ENCODE assay signal across 18 cellular contexts in the genomic region with DNA sequence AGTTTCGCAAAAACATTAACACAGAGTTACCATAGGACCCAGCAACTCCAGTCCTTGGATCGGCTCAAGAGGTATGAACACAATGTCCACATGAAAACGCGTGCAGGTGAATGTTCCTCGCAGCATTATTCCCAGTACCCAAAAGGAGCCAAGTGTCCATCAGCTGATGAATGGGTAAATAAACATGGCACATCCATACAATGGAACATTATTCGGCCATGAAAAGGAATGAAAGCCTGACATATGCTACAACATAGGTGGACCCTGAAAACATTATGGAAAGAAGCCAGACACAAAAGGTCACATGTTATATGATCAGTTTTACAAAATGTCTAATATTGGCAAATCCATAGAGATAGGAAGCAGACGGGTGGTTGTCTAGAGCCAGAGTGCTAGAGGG. TPM values are rescaled to one million over a fixed set of nuclear protein-coding genes. Genes with fewer than 3 reads are reported as not detected.
DNase-seq lines count a peak whose midpoint lies in the region; ATAC-seq, FAIRE-seq and TF ChIP-seq lines count a peak whose summit lies in the region.
"Had no signal": no experiment of that assay in that cellular context is flagged by ENCODE, and none has a peak within 500 bp of the region (broad histone marks: within the 10 kb centered on the region; RNA-seq: fewer than 3 reads in every experiment).

No MANE protein-coding gene starts in this region.

- H3K9me3 ChIP-seq in HepG2 (ENCODE audit: low read length), result no peaks in the 10 kb centered on the region
- no peaks in the 10 kb centered on the region for H3K9me3 ChIP-seq in right lobe of liver
- no peaks in the 10 kb centered on the region for H3K9me3 ChIP-seq in Panc1 (ENCODE audit: control insufficient read depth, insufficient read depth, low read depth, low read length)

- no peak overlapping the region for H3K27ac ChIP-seq in HepG2 (ENCODE audit: extremely low read length, insufficient read depth, low read length)
- H3K27ac ChIP-seq in right lobe of liver, result no peak overlapping the region
- H3K27ac ChIP-seq in Panc1 (ENCODE audit: low read length), result no peak overlapping the region

- peaks cover 9 to 38% of the 10 kb centered on the region in 2 experiments; a peak in 4 of 5 replicates for H3K36me3 ChIP-seq in HepG2 (replicated peaks in 1 of 2; ENCODE audit: control insufficient read depth in 1 of 2, insufficient read depth in 2 of 2, low read length in 2 of 2)
- peaks cover 0 to 17% (median 2%) of the 10 kb centered on the region in 4 donors for H3K36me3 ChIP-seq in right lobe of liver
- H3K36me3 ChIP-seq in Panc1 (ENCODE audit: control insufficient read depth, insufficient read depth, low read length), result peaks cover 3% of the 10 kb centered on the region

- WGBS in HepG2 (ENCODE audit: low lambda C conversion rate), result 98% methylated on average over 7 of the region's 7 CpGs
- WGBS in right lobe of liver (ENCODE audit: insufficient coverage, low coverage, low lambda C conversion rate, missing lambda C conversion rate), result 94% methylated on average over 7 of the region's 7 CpGs

- H2AFZ ChIP-seq in HepG2 (ENCODE audit: low read length), result no peak overlapping the region
- H2AFZ ChIP-seq: GM23338 had no signal

- no peak overlapping the region for H3K27ac Mint-ChIP-seq in endothelial cell (ENCODE audit: unreplicated experiment)
- H3K27ac Mint-ChIP-seq: GM23338, H9, HFFc6 had no signal

- FAIRE-seq in HepG2 (lab: Jason Lieb, UNC), result peak; percentile 8
- FAIRE-seq: G401.6, GM12892, GM18507 had no signal

- in situ Hi-C loops in HepG2 (cut with HindIII; ENCODE audit: extremely low pct_ligation_motif_present, low pct_unique_long_range_greater_than_20kb), result no loop called here
- in situ Hi-C loops in Panc1 (cut with HindIII; ENCODE audit: low pct_unique_long_range_greater_than_20kb, low sequenced_read_pairs), result no loop called here
- in situ Hi-C loops in GM13976 (cut with MboI; ENCODE audit: low sequenced_read_pairs, unreplicated experiment), result no loop called here

- TF ChIP-seq RAD21 in HepG2 (CRISPR knock-in tag; IDR thresholded peaks at IDR 0.05), result no peak

- peak overlapping the region; percentile 40 for H3K4me3 Mint-ChIP-seq in endothelial cell (ENCODE audit: unreplicated experiment)
- H3K4me3 Mint-ChIP-seq: CD4-positive, alpha-beta memory T cell; GM23338; H9; HFFc6 had no signal

- H3K4me1 ChIP-seq in HepG2 (ENCODE audit: insufficient read depth, low read length) (peaks cover 28% of the 10 kb centered on the region), right lobe of liver (no peaks in the 10 kb centered on the region), Panc1 (ENCODE audit: control insufficient read depth, insufficient read depth, low read length) (peaks cover 4% of the 10 kb centered on the region; the same call in 1 of the 2 replicates)

- H3K4me3 ChIP-seq in HepG2 (replicated peaks in 1 of 3; ENCODE audit: insufficient read depth in 1 of 3, low read depth in 2 of 3, low read length in 3 of 3), result no peak overlapping the region
- no peak overlapping the region for H3K4me3 ChIP-seq in right lobe of liver
- H3K4me3 ChIP-seq in Panc1 (ENCODE audit: low read depth in 2 of 2, low read length in 2 of 2), result no peak overlapping the region
- H3K4me3 ChIP-seq: GM23338 had no signal

- CTCF ChIA-PET in HepG2 (lab: Yijun Ruan, JAX; ENCODE audit: low intra/inter-chr PET ratio, low total read pairs) (no interaction called here), Panc1 (lab: Charles Lee) (no interaction called here)

- intact Hi-C loops in HepG2 (cut with micrococcal nuclease; ENCODE audit: unreplicated experiment) (no loop called here), right lobe of liver (cut with DNase I) (no loop called here), Panc1 (cut with micrococcal nuclease; ENCODE audit: unreplicated experiment) (no loop called here)

- no peaks in the 10 kb centered on the region for H3K4me1 Mint-ChIP-seq in endothelial cell (ENCODE audit: unreplicated experiment)
- H3K4me1 Mint-ChIP-seq: GM23338, H9 had no signal

- no peak overlapping the region for H3K4me2 ChIP-seq in HepG2 (ENCODE audit: low read depth, low read length)
- H3K4me2 ChIP-seq: GM23338 had no signal

- H3K9ac ChIP-seq in HepG2 (ENCODE audit: insufficient read depth, low read depth, low read length), result no peak overlapping the region

- no peak for TF ChIP-seq POLR2A in HepG2 (IDR thresholded peaks at IDR 0.05; ENCODE audit: insufficient read depth in 1 of 2, low read depth in 2 of 2, low read length in 2 of 2)
- TF ChIP-seq POLR2A in right lobe of liver (IDR thresholded peaks at IDR 0.05), result no peak

- TF ChIP-seq EP300 in HepG2 (IDR thresholded peaks at IDR 0.05; ENCODE audit: low read depth in 2 of 2, low read length in 2 of 2), result no peak
- no peak for TF ChIP-seq EP300 in HepG2 (CRISPR knock-in tag; IDR thresholded peaks at IDR 0.05; ENCODE audit: borderline replicate concordance)

- H3K36me3 Mint-ChIP-seq in endothelial cell (ENCODE audit: low read depth, unreplicated experiment), result peaks cover 49% of the 10 kb centered on the region

- H4K20me1 ChIP-seq in HepG2 (ENCODE audit: insufficient read depth, low read length), result 0 out of 2 replicates have a peak, but pooled peaks cover 3% of the 10 kb centered on the region

- H3K27me3 ChIP-seq in HepG2 (ENCODE audit: control insufficient read depth in 1 of 2, insufficient read depth in 2 of 2, low read length in 2 of 2), result no peaks in the 10 kb centered on the region
- no peaks in the 10 kb centered on the region for H3K27me3 ChIP-seq in right lobe of liver
- no peaks in the 10 kb centered on the region for H3K27me3 ChIP-seq in Panc1 (ENCODE audit: control insufficient read depth, insufficient read depth, low read length)

- no peak for ATAC-seq in HepG2
- ATAC-seq in right lobe of liver, result no peak
- ATAC-seq in Panc1, result no peak
- no peak for ATAC-seq in HG02623 (IDR thresholded peaks at IDR 0.05; ENCODE audit: unreplicated experiment)
- ATAC-seq: GM23338, HCT116 had no signal

- peaks cover 1% of the 10 kb centered on the region for H3K27me3 Mint-ChIP-seq in endothelial cell (ENCODE audit: unreplicated experiment)
- H3K27me3 Mint-ChIP-seq: CD4-positive, alpha-beta memory T cell had no signal

- BruUV-seq in HepG2 (replicated peaks; lab: Mats Ljungman, UMichigan) (no TSS peak), Panc1 (replicated peaks; lab: Mats Ljungman, UMichigan) (TSS peak; percentile 12)

- no peak for DNase-seq in HepG2 (ENCODE audit: low spot score)
- no peak for DNase-seq in right lobe of liver
- no peak for DNase-seq in Panc1 (ENCODE audit: low read depth, low spot score)
- DNase-seq in endothelial cell (ENCODE audit: low spot score), result no peak
- no peak for DNase-seq in GM13976 (ENCODE audit: low spot score)
- DNase-seq: C1 segment of cervical spinal cord; CD4-positive, alpha-beta memory T cell; COR-L47; DMS153; DND-41; H9; HFFc6 had no signal

- peaks cover 2% of the 10 kb centered on the region for H3K79me2 ChIP-seq in HepG2 (ENCODE audit: insufficient read depth, low read length)

- POLR2A ChIA-PET in HepG2 (lab: Yijun Ruan, JAX), result no interaction called here
- POLR2A ChIA-PET in Panc1 (lab: Charles Lee), result no interaction called here

- no peaks in the 10 kb centered on the region for H3K9me3 Mint-ChIP-seq in endothelial cell (ENCODE audit: unreplicated experiment)
- H3K9me3 Mint-ChIP-seq: CD4-positive, alpha-beta memory T cell; GM23338; H9; HFFc6 had no signal

- TF ChIP-seq CTCF in HepG2 (CRISPR knock-in tag; IDR thresholded peaks at IDR 0.05), result no peak
- no peak for TF ChIP-seq CTCF in right lobe of liver (IDR thresholded peaks at IDR 0.05)
- TF ChIP-seq CTCF in Panc1 (IDR thresholded peaks at IDR 0.05), result no peak
- TF ChIP-seq CTCF in endothelial cell (IDR thresholded peaks at IDR 0.05; ENCODE audit: unreplicated experiment), result no peak
- no peak for TF ChIP-seq CTCF in GM13976 (IDR thresholded peaks at IDR 0.05; ENCODE audit: borderline replicate concordance, control extremely low read depth, extremely low read depth, insufficient read depth, missing control alignments)

RNA-seq across cellular contexts. Expression of gene RILPL1, which starts 9.1 kb away (rescaled TPM):
- total RNA-seq in HepG2 (2016; rRNA removed; fragmentation: Illumina TruSeq; extraction: Trizol), result 3.9 and 5.8 TPM in 2 replicates
- 6.3 and 6.7 TPM in 2 replicates for total RNA-seq in HepG2 (2016; cell fraction: cytosol; rRNA removed; fragmentation: Illumina TruSeq; extraction: Trizol; ENCODE audit: low read depth)
- total RNA-seq in HepG2 (2016; cell fraction: insoluble cytoplasmic fraction; rRNA removed; fragmentation: Illumina TruSeq; extraction: Trizol), result 2.8 and 5.3 TPM in 2 replicates
- total RNA-seq in HepG2 (2016; cell fraction: membrane; rRNA removed; fragmentation: Illumina TruSeq; extraction: Trizol), result 6.3 and 7.3 TPM in 2 replicates
- 4.4 and 5.2 TPM in 2 replicates for total RNA-seq in HepG2 (2016; cell fraction: nucleus; rRNA removed; fragmentation: Illumina TruSeq; extraction: Trizol)
- 28.4 and 32.0 TPM in 2 replicates for polyA plus RNA-seq in HepG2 (2011; rRNA removed)
- 17.9 and 21.6 TPM in 2 replicates for polyA plus RNA-seq in HepG2 (2011; cell fraction: cytosol; rRNA removed)
- 30.6 and 32.1 TPM in 2 replicates for polyA plus RNA-seq in HepG2 (2011; cell fraction: nucleus; rRNA removed)
- 14.7 and 22.7 TPM in 2 replicates for polyA plus RNA-seq in HepG2 (2012)
- polyA plus RNA-seq in HepG2 (2016; cell fraction: cytosol; fragmentation: Illumina TruSeq; extraction: Trizol; ENCODE audit: low read depth), result 6.6 and 7.4 TPM in 2 replicates
- polyA plus RNA-seq in HepG2 (2016; cell fraction: insoluble cytoplasmic fraction; fragmentation: Illumina TruSeq; extraction: Trizol; ENCODE audit: low read depth), result 6.6 and 7.8 TPM in 2 replicates
- polyA plus RNA-seq in HepG2 (2016; cell fraction: membrane; fragmentation: Illumina TruSeq; extraction: Trizol; ENCODE audit: low read depth), result 9.0 and 9.4 TPM in 2 replicates
- polyA plus RNA-seq in HepG2 (2016; cell fraction: nucleus; fragmentation: Illumina TruSeq; extraction: Trizol; ENCODE audit: insufficient read depth, low read depth), result 19.9 and 21.9 TPM in 2 replicates
- polyA minus RNA-seq in HepG2 (2011; rRNA and poly(A)+ RNA removed; ENCODE audit: low replicate concordance), result 7.3 and 20.5 TPM in 2 replicates
- polyA minus RNA-seq in HepG2 (2011; cell fraction: cytosol; rRNA and poly(A)+ RNA removed), result 9.8 and 11.1 TPM in 2 replicates
- 16.5 and 17.8 TPM in 2 replicates for polyA minus RNA-seq in HepG2 (2011; cell fraction: nucleus; rRNA and poly(A)+ RNA removed)
- total RNA-seq in right lobe of liver, result 1 to 10 TPM; 3.2 to 7.5 (median 5.3) TPM
- total RNA-seq in Panc1 (2021; ENCODE audit: unreplicated experiment), result 16.2 TPM
- 26.0 TPM for polyA plus RNA-seq in Panc1 (2012; ENCODE audit: insufficient read length)
- total RNA-seq in endothelial cell (ENCODE audit: unreplicated experiment), result 19.8 TPM

RNA-seq across cellular contexts. Expression of gene TMED2, which starts 60.0 kb away (rescaled TPM):
- total RNA-seq in HepG2 (2016; rRNA removed; fragmentation: Illumina TruSeq; extraction: Trizol) (202 and 240 TPM in 2 replicates), right lobe of liver (100 to 1,000 TPM; 197 to 282 (median 215) TPM), Panc1 (2021; ENCODE audit: unreplicated experiment) (282 TPM), endothelial cell (ENCODE audit: unreplicated experiment) (167 TPM)
- 94.8 and 112 TPM in 2 replicates for total RNA-seq in HepG2 (2016; cell fraction: cytosol; rRNA removed; fragmentation: Illumina TruSeq; extraction: Trizol; ENCODE audit: low read depth)
- 191 and 250 TPM in 2 replicates for total RNA-seq in HepG2 (2016; cell fraction: insoluble cytoplasmic fraction; rRNA removed; fragmentation: Illumina TruSeq; extraction: Trizol)
- 262 and 272 TPM in 2 replicates for total RNA-seq in HepG2 (2016; cell fraction: membrane; rRNA removed; fragmentation: Illumina TruSeq; extraction: Trizol)
- 193 and 223 TPM in 2 replicates for total RNA-seq in HepG2 (2016; cell fraction: nucleus; rRNA removed; fragmentation: Illumina TruSeq; extraction: Trizol)
- 166 and 200 TPM in 2 replicates for polyA plus RNA-seq in HepG2 (2011; rRNA removed)
- polyA plus RNA-seq in HepG2 (2011; cell fraction: cytosol; rRNA removed), result 96.9 and 166 TPM in 2 replicates
- polyA plus RNA-seq in HepG2 (2011; cell fraction: nucleus; rRNA removed), result 44.3 and 60.5 TPM in 2 replicates
- polyA plus RNA-seq in HepG2 (2012), result 213 and 226 TPM in 2 replicates
- 92.3 and 134 TPM in 2 replicates for polyA plus RNA-seq in HepG2 (2016; cell fraction: cytosol; fragmentation: Illumina TruSeq; extraction: Trizol; ENCODE audit: low read depth)
- polyA plus RNA-seq in HepG2 (2016; cell fraction: insoluble cytoplasmic fraction; fragmentation: Illumina TruSeq; extraction: Trizol; ENCODE audit: low read depth), result 211 and 222 TPM in 2 replicates
- 206 and 232 TPM in 2 replicates for polyA plus RNA-seq in HepG2 (2016; cell fraction: membrane; fragmentation: Illumina TruSeq; extraction: Trizol; ENCODE audit: low read depth)
- polyA plus RNA-seq in HepG2 (2016; cell fraction: nucleus; fragmentation: Illumina TruSeq; extraction: Trizol; ENCODE audit: insufficient read depth, low read depth), result 282 and 306 TPM in 2 replicates
- polyA minus RNA-seq in HepG2 (2011; rRNA and poly(A)+ RNA removed; ENCODE audit: low replicate concordance), result 86.0 and 140 TPM in 2 replicates
- 111 and 124 TPM in 2 replicates for polyA minus RNA-seq in HepG2 (2011; cell fraction: cytosol; rRNA and poly(A)+ RNA removed)
- 70.8 and 82.7 TPM in 2 replicates for polyA minus RNA-seq in HepG2 (2011; cell fraction: nucleus; rRNA and poly(A)+ RNA removed)
- 189 TPM for polyA plus RNA-seq in Panc1 (2012; ENCODE audit: insufficient read length)
